25 cellular contexts compared by ENCODE assay signal in genomic region chr3:194714122-194714425, GRCh38.
"Had no signal": no experiment of that assay in that cellular context is flagged by ENCODE, and none has a peak within 500 bp of the region (broad histone marks: within the 10 kb centered on the region; RNA-seq: fewer than 3 reads in every experiment).

No MANE protein-coding gene starts in this region.

- H3K27me3 ChIP-seq: colonic mucosa, esophagus squamous epithelium, gastrocnemius medialis, heart right ventricle, left lung had no signal

- H3K27ac ChIP-seq: colonic mucosa, epithelial cell of prostate, esophagus squamous epithelium, gastrocnemius medialis, heart right ventricle, left lung, lower lobe of right lung had no signal

- ATAC-seq: effector memory CD8-positive, alpha-beta T cell; gastrocnemius medialis; heart right ventricle; left cardiac atrium; left lung; left ventricle myocardium superior; lower lobe of right lung; mucosa of descending colon had no signal

- H3K9me3 ChIP-seq: colonic mucosa, esophagus squamous epithelium, gastrocnemius medialis, heart right ventricle, left lung, lower lobe of right lung, mucosa of descending colon had no signal

- H3K4me3 ChIP-seq: colonic mucosa, esophagus squamous epithelium, gastrocnemius medialis, heart right ventricle, left lung, lower lobe of right lung, mucosa of descending colon had no signal

- H3K36me3 Mint-ChIP-seq: mesothelial cell of epicardium had no signal

- H3K4me3 Mint-ChIP-seq: dendritic cell treated with granulocyte-macrophage colony-stimulating factor and Interleukin-4, amounts not matched to agents 40 ng/mL and 50 ng/mL, for 4 days; endodermal cell; mesothelial cell of epicardium had no signal

- FAIRE-seq: islet of Langerhans, keratinocyte had no signal

- H3K27me3 Mint-ChIP-seq: effector memory CD8-positive, alpha-beta T cell had no signal

- H3K36me3 ChIP-seq: colonic mucosa, esophagus squamous epithelium, gastrocnemius medialis, heart right ventricle, left lung, lower lobe of right lung had no signal

- H3K27ac Mint-ChIP-seq: dendritic cell treated with granulocyte-macrophage colony-stimulating factor and Interleukin-4, amounts not matched to agents 40 ng/mL and 50 ng/mL, for 4 days; endodermal cell had no signal

- H3K9me3 Mint-ChIP-seq: dendritic cell treated with granulocyte-macrophage colony-stimulating factor and Interleukin-4, amounts not matched to agents 40 ng/mL and 50 ng/mL, for 4 days; effector memory CD8-positive, alpha-beta T cell; endodermal cell; mesothelial cell of epicardium had no signal

- DNase-seq: colonic mucosa; cortex of kidney; effector CD8-positive, alpha-beta T cell; effector memory CD8-positive, alpha-beta T cell; endodermal cell; erythroblast; esophagus squamous epithelium; foreskin fibroblast; foreskin melanocyte; gastrocnemius medialis; glutamatergic neuron; head of caudate nucleus; heart right ventricle; hippocampal formation; left cardiac atrium; left lung; left ventricle myocardium superior; lower lobe of right lung; mesenchymal stem cell; mucosa of descending colon had no signal

- H3K4me1 ChIP-seq: colonic mucosa, left lung had no signal
